In genomic region chr16:86968866-86969265, GRCh38 we compare ENCODE assay signal across 17 cellular contexts.
DNase-seq lines count a peak whose midpoint lies in the region; FAIRE-seq and TF ChIP-seq lines count a peak whose summit lies in the region.
"Had no signal": no experiment of that assay in that cellular context is flagged by ENCODE, and none has a peak within 500 bp of the region (broad histone marks: within the 10 kb centered on the region; RNA-seq: fewer than 3 reads in every experiment).

No MANE protein-coding gene starts in this region.

- no peak overlapping the region for H3K9ac ChIP-seq in kidney (ENCODE audit: low read length in 2 of 2)
- H3K9ac ChIP-seq: GM23248 had no signal

- H3K27ac ChIP-seq in WERI-Rb-1 (no peak overlapping the region), kidney (ENCODE audit: low read depth in 2 of 2, low read length in 2 of 2) (no peak overlapping the region), osteoblast (ENCODE audit: low read depth, low read length) (no peak overlapping the region)
- H3K27ac ChIP-seq: GM23248, HL-60 had no signal

- H3K27ac Mint-ChIP-seq in activated CD4-positive, alpha-beta T cell treated with anti-CD3 and anti-CD28 coated beads, Interleukin-2, amount 10 ng/mL, durations not matched to agents 24 days and 14 days, result no peak overlapping the region
- H3K27ac Mint-ChIP-seq: B cell; CD4-positive, alpha-beta T cell had no signal

- H3K4me2 ChIP-seq in osteoblast (ENCODE audit: insufficient read depth, low read length), result no peak overlapping the region

- no peaks in the 10 kb centered on the region for H3K9me3 ChIP-seq in WERI-Rb-1 (ENCODE audit: severe bottlenecking)
- no peaks in the 10 kb centered on the region for H3K9me3 ChIP-seq in kidney (ENCODE audit: control insufficient read depth in 1 of 2, low read length in 2 of 2)
- H3K9me3 ChIP-seq in osteoblast (ENCODE audit: low read depth, low read length), result no peaks in the 10 kb centered on the region

- intact Hi-C loops in kidney (cut with DNase I), result no loop called here
- intact Hi-C loops in activated CD4-positive, alpha-beta T cell treated with anti-CD3 and anti-CD28 coated beads, Interleukin-2, amount 10 ng/mL, durations not matched to agents 24 days and 14 days (cut with micrococcal nuclease), result no loop called here

- TF ChIP-seq CTCF in WERI-Rb-1 (IDR thresholded peaks at IDR 0.05; ENCODE audit: low read depth, low read length) (no peak), kidney (IDR thresholded peaks at IDR 0.05; ENCODE audit: borderline replicate concordance, extremely low read depth, insufficient read depth) (no peak), osteoblast (IDR thresholded peaks at IDR 0.05; ENCODE audit: extremely low read depth, low read depth, low read length) (no peak)

- no peaks in the 10 kb centered on the region for H3K36me3 ChIP-seq in WERI-Rb-1
- no peaks in the 10 kb centered on the region for H3K36me3 ChIP-seq in kidney (ENCODE audit: control insufficient read depth in 1 of 2, insufficient read depth in 2 of 2, low read length in 2 of 2)
- H3K36me3 ChIP-seq in osteoblast (ENCODE audit: insufficient read depth, low read length), result no peaks in the 10 kb centered on the region

- no peaks in the 10 kb centered on the region for H3K36me3 Mint-ChIP-seq in activated CD4-positive, alpha-beta T cell treated with anti-CD3 and anti-CD28 coated beads, Interleukin-2, amount 10 ng/mL, durations not matched to agents 24 days and 14 days (ENCODE audit: low read depth)

- no peak for FAIRE-seq in kidney (lab: Jason Lieb, UNC)
- FAIRE-seq: H54 had no signal

- DNase-seq in AG20443 (ENCODE audit: low spot score) (peak; percentile 55), WERI-Rb-1 (peak; percentile 33), kidney (peak; percentile 33), osteoblast (ENCODE audit: insufficient read length, low spot score, missing footprints) (peak; percentile 17), NCI-H345 treated with DMSO at 0.1 percent for 48 hours (lab: John Stamatoyannopoulos, UW; ENCODE audit: unreplicated experiment) (no peak), SIG-M5 (lab: John Stamatoyannopoulos, UW) (no peak)
- no peak for DNase-seq in activated CD4-positive, alpha-beta T cell treated with anti-CD3 and anti-CD28 coated beads, Interleukin-2, amount 10 ng/mL, durations not matched to agents 24 days and 14 days
- no peak for DNase-seq in activated effector memory CD4-positive, alpha-beta T cell treated with Interleukin-2 at 50 U/mL for 16 hours
- DNase-seq: ACHN; C1 segment of cervical spinal cord; Calu3; CD4-positive, alpha-beta T cell; DMS 273 treated with DMSO at 0.1 percent for 48 hours; GM23248 had no signal

- H3K9me3 Mint-ChIP-seq in activated CD4-positive, alpha-beta T cell treated with anti-CD3 and anti-CD28 coated beads, Interleukin-2, amount 10 ng/mL, durations not matched to agents 24 days and 14 days, result no peaks in the 10 kb centered on the region
- H3K9me3 Mint-ChIP-seq: CD4-positive, alpha-beta T cell had no signal

- H3K79me2 ChIP-seq in osteoblast (ENCODE audit: insufficient read depth, low read length), result no peaks in the 10 kb centered on the region

- H3K4me1 ChIP-seq in kidney (ENCODE audit: control insufficient read depth in 1 of 2, insufficient read depth in 1 of 2, low read depth in 1 of 2, low read length in 2 of 2), result no peaks in the 10 kb centered on the region
- no peaks in the 10 kb centered on the region for H3K4me1 ChIP-seq in osteoblast (ENCODE audit: insufficient read depth, low read length)

- H3K27me3 ChIP-seq in WERI-Rb-1 (ENCODE audit: insufficient read depth, low read depth, severe bottlenecking), result no peaks in the 10 kb centered on the region
- H3K27me3 ChIP-seq in osteoblast (ENCODE audit: insufficient read depth, low read length), result peaks cover 5% of the 10 kb centered on the region

- no peak overlapping the region for H2AFZ ChIP-seq in osteoblast (ENCODE audit: low read length)
- H2AFZ ChIP-seq: GM23248 had no signal

- H4K20me1 ChIP-seq in osteoblast (ENCODE audit: insufficient read depth, low read length), result no peaks in the 10 kb centered on the region

- no peak overlapping the region for H3K4me3 Mint-ChIP-seq in activated CD4-positive, alpha-beta T cell treated with anti-CD3 and anti-CD28 coated beads, Interleukin-2, amount 10 ng/mL, durations not matched to agents 24 days and 14 days
- H3K4me3 Mint-ChIP-seq: B cell; CD4-positive, alpha-beta T cell had no signal

- no peaks in the 10 kb centered on the region for H3K4me1 Mint-ChIP-seq in activated CD4-positive, alpha-beta T cell treated with anti-CD3 and anti-CD28 coated beads, Interleukin-2, amount 10 ng/mL, durations not matched to agents 24 days and 14 days
- H3K4me1 Mint-ChIP-seq: B cell had no signal

- no peaks in the 10 kb centered on the region for H3K27me3 Mint-ChIP-seq in activated CD4-positive, alpha-beta T cell treated with anti-CD3 and anti-CD28 coated beads, Interleukin-2, amount 10 ng/mL, durations not matched to agents 24 days and 14 days
- H3K27me3 Mint-ChIP-seq: B cell; CD4-positive, alpha-beta T cell had no signal

- no peak overlapping the region for H3K4me3 ChIP-seq in WERI-Rb-1 (ENCODE audit: low read depth, low read length)
- H3K4me3 ChIP-seq in kidney (ENCODE audit: low read length in 2 of 2), result no peak overlapping the region
- no peak overlapping the region for H3K4me3 ChIP-seq in osteoblast (ENCODE audit: insufficient read depth, low read length)
- H3K4me3 ChIP-seq: GM23248 had no signal

Comparison
In these comparisons a context has a peak if more than half of its experiments do, and no peak if none do; other contexts are left out.
1. DNase-seq: peak in AG20443 (single experiment), WERI-Rb-1 (single experiment), kidney (single experiment) and osteoblast (single experiment); none in NCI-H345 treated with DMSO at 0.1 percent for 48 hours (single experiment), SIG-M5 (single experiment), activated CD4-positive, alpha-beta T cell treated with anti-CD3 and anti-CD28 coated beads, Interleukin-2, amount 10 ng/mL, durations not matched to agents 24 days and 14 days (single experiment) and activated effector memory CD4-positive, alpha-beta T cell treated with Interleukin-2 at 50 U/mL for 16 hours (single experiment).